Comparison of ENCODE assay signal across 9 cellular contexts in genomic region chr5:170791325-170791954, GRCh38. TPM values are rescaled to one million over a fixed set of nuclear protein-coding genes. Genes with fewer than 3 reads are reported as not detected.
DNase-seq lines count a peak whose midpoint lies in the region; ATAC-seq and TF ChIP-seq lines count a peak whose summit lies in the region.
"Had no signal": no experiment of that assay in that cellular context is flagged by ENCODE, and none has a peak within 500 bp of the region (broad histone marks: within the 10 kb centered on the region; RNA-seq: fewer than 3 reads in every experiment).

No MANE protein-coding gene starts in this region.

- RAD21 ChIA-PET in HCT116 (lab: Charles Lee; ENCODE audit: low non-redundant PET in 1 of 2, low total read pairs in 2 of 2, uncharacterized antibody in 2 of 2, unreplicated experiment in 2 of 2): interaction anchor here (0.6 to 2.5 kb wide), 10 partner anchors 43 to 551 kb away, joined by 3 to 13 read pairs (median 4); no protein-coding TSS in a partner anchor

- DNase-seq in NCI-H2081 (lab: John Stamatoyannopoulos, UW): peak; percentile 43 to 51
- DNase-seq in NCI-H2081 treated with DMSO at 0.1 percent for 48 hours (lab: John Stamatoyannopoulos, UW): no peak
- peak; percentile 49 for DNase-seq in HCT116 (ENCODE audit: low read depth, low spot score)
- DNase-seq in NCI-H2227 (lab: John Stamatoyannopoulos, UW; ENCODE audit: unreplicated experiment): peak; percentile 70
- DNase-seq in astrocyte of the cerebellum (ENCODE audit: low read depth): peak; percentile 18
- peak; percentile 40 for DNase-seq in hepatic stellate cell (ENCODE audit: low spot score)
- peak; percentile 21 for DNase-seq in smooth muscle cell of the brain vasculature (ENCODE audit: low read depth, low spot score)

- no peaks in the 10 kb centered on the region for H3K79me2 ChIP-seq in HCT116 (ENCODE audit: insufficient read depth, low read length)

- H3K27me3 ChIP-seq in HCT116 (ENCODE audit: insufficient read depth, low read length): 0 out of 2 replicates have a peak, but pooled peaks cover 4% of the 10 kb centered on the region
- H3K27me3 ChIP-seq: BLaER1 treated with 17β-estradiol and CSF1 and Interleukin-3, amounts not matched to agents 10 nM and 100 nM had no signal

- CTCF ChIA-PET in HCT116 (lab: Charles Lee): interaction anchor here (0.6 to 3.4 kb wide), 20 partner anchors 9 to 545 kb away, joined by 3 to 113 read pairs (median 4); no protein-coding TSS in a partner anchor

- no TSS peak for BruUV-seq in HCT116 (replicated peaks; lab: Mats Ljungman, UMichigan)

- no peak overlapping the region for H3K9ac ChIP-seq in HCT116 (ENCODE audit: low read length)
- H3K9ac ChIP-seq: BLaER1 treated with 17β-estradiol and CSF1 and Interleukin-3, amounts not matched to agents 10 nM and 100 nM had no signal

- H3K9me3 ChIP-seq in HCT116 (ENCODE audit: control insufficient read depth in 1 of 2, insufficient read depth in 1 of 2, low read depth in 1 of 2, low read length in 2 of 2): no peaks in the 10 kb centered on the region
- H3K9me3 ChIP-seq: BLaER1 treated with 17β-estradiol and CSF1 and Interleukin-3, amounts not matched to agents 10 nM and 100 nM had no signal

- POLR2A ChIA-PET in HCT116 (lab: Charles Lee): no interaction called here

- no peak overlapping the region for H3K4me2 ChIP-seq in HCT116 (ENCODE audit: low read length)
- H3K4me2 ChIP-seq: BLaER1 treated with 17β-estradiol and CSF1 and Interleukin-3, amounts not matched to agents 10 nM and 100 nM had no signal

- intact Hi-C loops in HCT116 (cut with micrococcal nuclease): loop anchor here (1.0 to 5.0 kb wide), 3 partner anchors 47 to 354 kb away; no protein-coding TSS in a partner anchor

- no peaks in the 10 kb centered on the region; the same call in 1 of the 2 replicates for H4K20me1 ChIP-seq in HCT116 (ENCODE audit: insufficient read depth)
- H4K20me1 ChIP-seq: BLaER1 treated with 17β-estradiol and CSF1 and Interleukin-3, amounts not matched to agents 10 nM and 100 nM had no signal

- no peaks in the 10 kb centered on the region for H3K36me3 ChIP-seq in HCT116 (ENCODE audit: control insufficient read depth in 1 of 2, insufficient read depth in 2 of 2, low read length in 2 of 2)
- H3K36me3 ChIP-seq: BLaER1 treated with 17β-estradiol and CSF1 and Interleukin-3, amounts not matched to agents 10 nM and 100 nM had no signal

- no peak overlapping the region for H3K27ac ChIP-seq in HCT116 (ENCODE audit: low read depth, low read length)
- H3K27ac ChIP-seq: BLaER1 treated with 17β-estradiol and CSF1 and Interleukin-3, amounts not matched to agents 10 nM and 100 nM had no signal

- TF ChIP-seq CTCF in HCT116 (IDR thresholded peaks at IDR 0.05 in 2 of 3, conservative IDR thresholded peaks at IDR 0.05 in 1 of 3; ENCODE audit: borderline replicate concordance in 1 of 3, insufficient read depth in 1 of 3, low read depth in 2 of 3, low read length in 2 of 3) (peak; percentile 69 to 80 (median 75)), astrocyte of the cerebellum (IDR thresholded peaks at IDR 0.05; ENCODE audit: low read depth, low read length, missing control alignments) (peak; percentile 63)

- TF ChIP-seq POLR2A in HCT116 (IDR thresholded peaks at IDR 0.05; ENCODE audit: borderline replicate concordance, extremely low read depth, insufficient read depth, insufficient read length): no peak

- no peaks in the 10 kb centered on the region for H3K9me2 ChIP-seq in HCT116 (ENCODE audit: insufficient read depth)

- ATAC-seq in HCT116: peak; percentile 93
- no peak for ATAC-seq in GM21825 (IDR thresholded peaks at IDR 0.05; ENCODE audit: unreplicated experiment)

- in situ Hi-C loops in astrocyte of the cerebellum (cut with HindIII; ENCODE audit: low sequenced_read_pairs): no loop called here

- H2AFZ ChIP-seq in HCT116 (ENCODE audit: low read depth, low read length, poor library complexity, severe bottlenecking): no peak overlapping the region

- peak; percentile 83 for TF ChIP-seq RAD21 in HCT116 (IDR thresholded peaks at IDR 0.05; ENCODE audit: low read depth)

- H3K4me1 ChIP-seq in HCT116 (ENCODE audit: control insufficient read depth in 1 of 2, insufficient read depth in 2 of 2, low read length in 2 of 2): no peaks in the 10 kb centered on the region

- H3K4me3 ChIP-seq in HCT116 (replicated peaks in 1 of 2; ENCODE audit: low read depth in 1 of 2, low read length in 2 of 2): no peak overlapping the region
- H3K4me3 ChIP-seq in astrocyte of the cerebellum (ENCODE audit: low read depth, low read length): no peak overlapping the region
- H3K4me3 ChIP-seq: BLaER1 treated with 17β-estradiol and CSF1 and Interleukin-3, amounts not matched to agents 10 nM and 100 nM had no signal

TF ChIP-seq in HCT116, 20 proteins besides CTCF, POLR2A, EP300 and RAD21:
- TF ChIP-seq YY1 (IDR thresholded peaks at IDR 0.05; ENCODE audit: extremely low read depth, insufficient replicate concordance, low read depth, low read length): no peak
- TF ChIP-seq SP1 (IDR thresholded peaks at IDR 0.05; ENCODE audit: low read depth): no peak
- TF ChIP-seq TCF7L2 (IDR thresholded peaks at IDR 0.05; ENCODE audit: borderline replicate concordance, extremely low read depth, insufficient read depth, insufficient read length): no peak
- no peak for TF ChIP-seq ZBTB33 (IDR thresholded peaks at IDR 0.05; ENCODE audit: extremely low read depth, insufficient replicate concordance, low read length)
- TF ChIP-seq JUND (IDR thresholded peaks at IDR 0.05): no peak
- no peak for TF ChIP-seq ZNF274 (IDR thresholded peaks at IDR 0.05; ENCODE audit: low read depth, low read length)
- TF ChIP-seq CBX3 (IDR thresholded peaks at IDR 0.05; ENCODE audit: low read depth): no peak
- TF ChIP-seq ELF1 (IDR thresholded peaks at IDR 0.05; ENCODE audit: borderline replicate concordance, low read depth): no peak
- TF ChIP-seq CEBPB (IDR thresholded peaks at IDR 0.05; ENCODE audit: low read depth): no peak
- TF ChIP-seq EGR1 (IDR thresholded peaks at IDR 0.05; ENCODE audit: low read depth): no peak
- no peak for TF ChIP-seq POLR2AphosphoS5 (IDR thresholded peaks at IDR 0.05; ENCODE audit: low read depth, low read length)
- no peak for TF ChIP-seq SIN3A (IDR thresholded peaks at IDR 0.05; ENCODE audit: low read depth)
- TF ChIP-seq REST (IDR thresholded peaks at IDR 0.05; ENCODE audit: low read depth): no peak
- TF ChIP-seq EZH2 (IDR thresholded peaks at IDR 0.05): no peak
- TF ChIP-seq EZH2phosphoT487 (IDR thresholded peaks at IDR 0.05; ENCODE audit: borderline replicate concordance): no peak
- no peak for TF ChIP-seq ATF3 (IDR thresholded peaks at IDR 0.05)
- TF ChIP-seq SRF (IDR thresholded peaks at IDR 0.05; ENCODE audit: low read depth): no peak

RNA-seq across cellular contexts. Expression of gene GABRP, which starts 7.9 kb away (rescaled TPM):
- total RNA-seq in HCT116 (2021; ENCODE audit: unreplicated experiment): not detected
- not detected in 2 replicates for polyA plus RNA-seq in HCT116 (2012)
